In genomic region chr6:33185190-33185589, GRCh38 we compare ENCODE assay signal across 18 cellular contexts.
"Had no signal": no experiment of that assay in that cellular context is flagged by ENCODE, and none has a peak within 500 bp of the region (broad histone marks: within the 10 kb centered on the region; RNA-seq: fewer than 3 reads in every experiment).

No MANE protein-coding gene starts in this region.

- DNase-seq: activated CD4-positive, alpha-beta T cell treated with anti-CD3 and anti-CD28 coated beads for 1 hour; activated CD4-positive, alpha-beta T cell treated with anti-CD3 and anti-CD28 coated beads, Interleukin-2, amount 50 U/mL, for 4 hours; activated effector memory CD4-positive, alpha-beta T cell treated with Interleukin-2 at 50 U/mL for 16 hours; activated naive CD4-positive, alpha-beta T cell treated with anti-CD3 and anti-CD28 coated beads for 36 hours; activated naive CD8-positive, alpha-beta T cell treated with anti-CD3 and anti-CD28 coated beads, Interleukin-2, amount 50 U/mL, for 24 hours; activated T-cell treated with anti-CD3 and anti-CD28 coated beads, Interleukin-2, amount 50 U/mL, for 48 hours; cerebellar nuclear complex; endodermal cell; heart right ventricle; naive thymus-derived CD8-positive, alpha-beta T cell; retina; SK-N-SH; stimulated activated CD4-positive, alpha-beta T cell treated with anti-CD3 and anti-CD28 coated beads, Interleukin-4, amount 100 ng/mL, for 24 hours; stomach; T-helper 9 cell had no signal

- H3K9me3 Mint-ChIP-seq: endodermal cell had no signal

- H3K27ac Mint-ChIP-seq: activated naive CD4-positive, alpha-beta T cell treated with anti-CD3 and anti-CD28 coated beads for 36 hours; endodermal cell; mesothelial cell of epicardium; progenitor cell of endocrine pancreas had no signal

- H3K4me3 Mint-ChIP-seq: activated naive CD4-positive, alpha-beta T cell treated with anti-CD3 and anti-CD28 coated beads for 36 hours; activated naive CD8-positive, alpha-beta T cell treated with anti-CD3 and anti-CD28 coated beads, Interleukin-2, amount 50 U/mL, for 24 hours; endodermal cell; mesothelial cell of epicardium had no signal

- H3K4me1 Mint-ChIP-seq: endodermal cell, mesothelial cell of epicardium had no signal

- ATAC-seq: activated naive CD8-positive, alpha-beta T cell treated with anti-CD3 and anti-CD28 coated beads, Interleukin-2, amount 50 U/mL, for 24 hours; heart right ventricle; left lobe of liver; naive thymus-derived CD8-positive, alpha-beta T cell had no signal

- H3K36me3 Mint-ChIP-seq: mesothelial cell of epicardium had no signal
